ENCODE assay signal across 8 cellular contexts in genomic region chr3:146189519-146190173, GRCh38. TPM values are rescaled to one million over a fixed set of nuclear protein-coding genes. Genes with fewer than 3 reads are reported as not detected.
A peak's percentile ranks its signal among the peaks of the same experiment; 100 is the strongest.
DNase-seq lines count a peak whose midpoint lies in the region; ATAC-seq and TF ChIP-seq lines count a peak whose summit lies in the region.

No MANE protein-coding gene starts in this region.

- H4K91ac ChIP-seq in neuronal stem cell (ENCODE audit: low read depth, low read length, poor library complexity): no peak overlapping the region

- no peaks in the 10 kb centered on the region for H3K36me3 ChIP-seq in SU-DHL-6 (ENCODE audit: low read length)
- H3K36me3 ChIP-seq in neuronal stem cell (replicated peaks in 1 of 2; ENCODE audit: control insufficient read depth in 2 of 2, insufficient read depth in 2 of 2, low read length in 2 of 2): no peaks in the 10 kb centered on the region

- H4K20me1 ChIP-seq in SU-DHL-6 (ENCODE audit: low read depth, low read length): no peaks in the 10 kb centered on the region

- H2AK5ac ChIP-seq in neuronal stem cell (ENCODE audit: low read depth, low read length): no peak overlapping the region

- H3K4me2 ChIP-seq in SU-DHL-6 (ENCODE audit: low read depth, low read length, poor library complexity, severe bottlenecking) (no peak overlapping the region), neuronal stem cell (ENCODE audit: insufficient read depth, low read length, poor library complexity, severe bottlenecking) (no peak overlapping the region)

- WGBS in neuronal stem cell (ENCODE audit: extremely low coverage in 2 of 2, insufficient read length in 2 of 2, insufficient replicate concordance in 1 of 2), 2 donors: no CpG with 5 or more reads among the region's 6 CpGs

- H2BK15ac ChIP-seq in neuronal stem cell (ENCODE audit: low read length): no peak overlapping the region

- no peak overlapping the region for H3K18ac ChIP-seq in neuronal stem cell (ENCODE audit: low read length)

- H2BK5ac ChIP-seq in neuronal stem cell (ENCODE audit: low read length): no peak overlapping the region

- no peaks in the 10 kb centered on the region for H3F3A ChIP-seq in SU-DHL-6 (ENCODE audit: insufficient read depth)

- H3K4me1 ChIP-seq in neuronal stem cell (ENCODE audit: control insufficient read depth in 2 of 2, insufficient read depth in 1 of 2, low read depth in 1 of 2, low read length in 2 of 2): no peaks in the 10 kb centered on the region

- no peak overlapping the region for H2BK12ac ChIP-seq in neuronal stem cell (ENCODE audit: low read length)

- H2AFZ ChIP-seq in SU-DHL-6 (ENCODE audit: low read depth, low read length, severe bottlenecking) (no peak overlapping the region), neuronal stem cell (ENCODE audit: low read length) (peak overlapping the region; percentile 12)

- H3K23ac ChIP-seq in neuronal stem cell (ENCODE audit: low read depth, low read length, poor library complexity): no peak overlapping the region

- no peaks in the 10 kb centered on the region for H3K9me3 ChIP-seq in SU-DHL-6 (ENCODE audit: insufficient read depth, low read length)
- H3K9me3 ChIP-seq in neuronal stem cell (replicated peaks in 1 of 2; ENCODE audit: control insufficient read depth in 2 of 2, insufficient read depth in 1 of 2, low read depth in 1 of 2, low read length in 2 of 2): no peaks in the 10 kb centered on the region

- no peak overlapping the region for H4K8ac ChIP-seq in neuronal stem cell (ENCODE audit: low read depth, low read length)

- no peak overlapping the region for H3K14ac ChIP-seq in neuronal stem cell (ENCODE audit: low read length)

- H2BK120ac ChIP-seq in neuronal stem cell (ENCODE audit: low read depth, low read length): no peak overlapping the region

- H3K4me3 ChIP-seq in SU-DHL-6 (ENCODE audit: insufficient read depth, low read length, poor library complexity, severe bottlenecking) (no peak overlapping the region), neuronal stem cell (ENCODE audit: low read length in 2 of 2) (no peak overlapping the region)

- ATAC-seq in GM18868 (IDR thresholded peaks at IDR 0.05; ENCODE audit: unreplicated experiment) (peak; percentile 95), HG02973 (IDR thresholded peaks at IDR 0.05; ENCODE audit: unreplicated experiment) (peak; percentile 94)

- H3K9me2 ChIP-seq in SU-DHL-6 (replicated peaks; ENCODE audit: insufficient read depth, low read length): no peaks in the 10 kb centered on the region

- H3K27ac ChIP-seq in SU-DHL-6 (ENCODE audit: low read depth, low read length) (no peak overlapping the region), neuronal stem cell (replicated peaks; ENCODE audit: low read length) (no peak overlapping the region)

- H3K27me3 ChIP-seq in SU-DHL-6 (ENCODE audit: low read length) (no peaks in the 10 kb centered on the region), neuronal stem cell (ENCODE audit: control insufficient read depth in 3 of 3, insufficient read depth in 3 of 3, low read depth in 1 of 3, low read length in 3 of 3) (no peaks in the 10 kb centered on the region)

- peak; percentile 48 for TF ChIP-seq CTCF in SU-DHL-6 (IDR thresholded peaks at IDR 0.05; ENCODE audit: insufficient read depth, low read length, poor library complexity, severe bottlenecking)

- DNase-seq in CMK (ENCODE audit: low read depth) (peak; percentile 14), NCI-H146 (lab: John Stamatoyannopoulos, UW) (peak; percentile 77), fibroblast of gingiva (ENCODE audit: low read depth) (peak; percentile 45), neuronal stem cell (ENCODE audit: low spot score) (peak; percentile 41)
- DNase-seq in stimulated activated CD4-positive, alpha-beta T cell treated with anti-CD3 and anti-CD28 coated beads, Interleukin-12 subunit alpha, Interleukin-12 subunit beta, amount 100 ng/mL, for 4 hours: no peak

- no peak overlapping the region for H3K4ac ChIP-seq in neuronal stem cell (ENCODE audit: low read length)

- no peaks in the 10 kb centered on the region for H3K79me2 ChIP-seq in SU-DHL-6 (ENCODE audit: insufficient read depth, low read length)

- no peak overlapping the region for H3K9ac ChIP-seq in SU-DHL-6 (ENCODE audit: low read length)
- no peak overlapping the region for H3K9ac ChIP-seq in neuronal stem cell (ENCODE audit: low read depth, low read length, poor library complexity)

- H3K79me1 ChIP-seq in neuronal stem cell (ENCODE audit: low read depth, low read length): no peaks in the 10 kb centered on the region

RNA-seq across cellular contexts. Expression of gene PLOD2, which starts 28.7 kb away (rescaled TPM):
- 9.3 TPM for polyA plus RNA-seq in neuronal stem cell (2013, experiment 1 of 2)
- 11.7 TPM for polyA plus RNA-seq in neuronal stem cell (2013, experiment 2 of 2)
